ENCODE assay signal across 21 cellular contexts in the genomic region with DNA sequence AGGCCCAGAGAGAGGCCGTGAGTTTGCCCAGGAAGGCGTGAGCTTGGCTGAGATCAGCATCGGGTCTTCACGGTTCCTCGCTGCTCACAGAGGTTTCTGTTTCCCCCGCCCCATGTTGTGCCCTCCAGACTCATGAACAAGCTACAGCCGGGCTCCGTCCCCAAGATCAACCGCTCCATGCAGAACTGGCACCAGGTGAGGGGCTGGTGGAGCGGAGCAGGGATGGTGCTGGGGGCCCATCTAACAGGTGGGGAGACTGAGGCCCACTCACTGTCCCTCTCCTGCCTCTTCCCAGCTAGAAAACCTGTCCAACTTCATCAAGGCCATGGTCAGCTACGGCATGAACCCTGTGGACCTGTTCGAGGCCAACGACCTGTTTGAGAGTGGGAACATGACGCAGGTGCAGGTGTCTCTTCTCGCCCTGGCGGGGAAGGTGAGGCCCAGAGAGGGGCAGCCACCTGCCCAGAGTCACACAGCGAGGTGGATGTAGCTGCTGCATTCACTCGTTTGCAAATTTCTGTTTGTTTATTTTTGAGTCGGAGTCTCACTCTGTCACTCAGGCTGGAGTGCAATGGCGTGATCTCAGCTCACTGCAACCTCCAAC. TPM values are rescaled to one million over a fixed set of nuclear protein-coding genes. Genes with fewer than 3 reads are reported as not detected.
A peak's percentile ranks its signal among the peaks of the same experiment; 100 is the strongest.
DNase-seq lines count a peak whose midpoint lies in the region.
"Had no signal": no experiment of that assay in that cellular context is flagged by ENCODE, and none has a peak within 500 bp of the region (broad histone marks: within the 10 kb centered on the region; RNA-seq: fewer than 3 reads in every experiment).

No MANE protein-coding gene starts in this region.

- no peak overlapping the region for H2BK12ac ChIP-seq in neuronal stem cell (ENCODE audit: low read length)

- H4K91ac ChIP-seq in neuronal stem cell (ENCODE audit: low read depth, low read length, poor library complexity): no peak overlapping the region

- no peak overlapping the region for H2AK5ac ChIP-seq in neuronal stem cell (ENCODE audit: low read depth, low read length)

- H3K4ac ChIP-seq in neuronal stem cell (ENCODE audit: low read length): no peak overlapping the region

- H2BK15ac ChIP-seq in neuronal stem cell (ENCODE audit: low read length): no peak overlapping the region

- H3K4me2 ChIP-seq in neuronal stem cell (ENCODE audit: insufficient read depth, low read length, poor library complexity, severe bottlenecking): no peak overlapping the region

- H2BK120ac ChIP-seq in neuronal stem cell (ENCODE audit: low read depth, low read length): no peak overlapping the region

- POLR2A ChIA-PET in activated CD4-positive, alpha-beta T cell treated with anti-CD3 and anti-CD28 coated beads, Interleukin-2, amount 10 ng/mL, durations not matched to agents 7 days and 5 days (lab: Charles Lee): interaction anchor here (0.6 kb wide), 2 partner anchors 16 to 42 kb away, joined by 8 to 10 read pairs; no protein-coding TSS in a partner anchor

- H3K27me3 ChIP-seq in neuronal stem cell (ENCODE audit: control insufficient read depth in 3 of 3, insufficient read depth in 3 of 3, low read depth in 1 of 3, low read length in 3 of 3): peaks cover 0 to 2% (median 0%) of the 10 kb centered on the region in 3 experiments
- H3K27me3 ChIP-seq: adrenal gland, vagina had no signal

- H3K36me3 Mint-ChIP-seq in activated CD4-positive, alpha-beta T cell treated with anti-CD3 and anti-CD28 coated beads, Interleukin-2, amount 10 ng/mL, durations not matched to agents 7 days and 5 days (ENCODE audit: low read depth): peaks cover 54% of the 10 kb centered on the region

- no peak overlapping the region for H3K14ac ChIP-seq in neuronal stem cell (ENCODE audit: low read length)

- no peaks in the 10 kb centered on the region for H3K9me3 ChIP-seq in neuronal stem cell (replicated peaks in 1 of 2; ENCODE audit: control insufficient read depth in 2 of 2, insufficient read depth in 1 of 2, low read depth in 1 of 2, low read length in 2 of 2)
- H3K9me3 ChIP-seq: adrenal gland, vagina had no signal

- H3K9ac ChIP-seq in neuronal stem cell (ENCODE audit: low read depth, low read length, poor library complexity): no peak overlapping the region

- H3K4me1 ChIP-seq in neuronal stem cell (ENCODE audit: control insufficient read depth in 2 of 2, insufficient read depth in 1 of 2, low read depth in 1 of 2, low read length in 2 of 2): peaks cover 5% of the 10 kb centered on the region in 2 donors

- peaks cover 52% of the 10 kb centered on the region for H3K4me1 Mint-ChIP-seq in activated CD4-positive, alpha-beta T cell treated with anti-CD3 and anti-CD28 coated beads, Interleukin-2, amount 10 ng/mL, durations not matched to agents 7 days and 5 days

- peak overlapping the region; percentile 13 for H2BK5ac ChIP-seq in neuronal stem cell (ENCODE audit: low read length)

- H3K27ac ChIP-seq in neuronal stem cell (replicated peaks; ENCODE audit: low read length): no peak overlapping the region
- H3K27ac ChIP-seq: adrenal gland, vagina had no signal

- H3K27me3 Mint-ChIP-seq in activated CD4-positive, alpha-beta T cell treated with anti-CD3 and anti-CD28 coated beads, Interleukin-2, amount 10 ng/mL, durations not matched to agents 7 days and 5 days: no peaks in the 10 kb centered on the region
- H3K27me3 Mint-ChIP-seq: dendritic cell treated with granulocyte-macrophage colony-stimulating factor and Interleukin-4, amounts not matched to agents 40 ng/mL and 50 ng/mL, for 4 days had no signal

- no peak overlapping the region for H3K23ac ChIP-seq in neuronal stem cell (ENCODE audit: low read depth, low read length, poor library complexity)

- CTCF ChIA-PET in activated CD4-positive, alpha-beta T cell treated with anti-CD3 and anti-CD28 coated beads, Interleukin-2, amount 10 ng/mL, durations not matched to agents 7 days and 5 days (lab: Charles Lee): interaction anchor here (1.2 kb wide), 1 partner anchor 45 kb away, joined by 3 read pairs; no protein-coding TSS in a partner anchor

- no peak overlapping the region for H3K4me3 ChIP-seq in neuronal stem cell (ENCODE audit: low read length in 2 of 2)
- H3K4me3 ChIP-seq: adrenal gland, vagina had no signal

- peaks cover 13% of the 10 kb centered on the region for H3K79me1 ChIP-seq in neuronal stem cell (ENCODE audit: low read depth, low read length)

- WGBS in neuronal stem cell (ENCODE audit: extremely low coverage in 2 of 2, insufficient read length in 2 of 2, insufficient replicate concordance in 1 of 2), 2 donors: no CpG with 5 or more reads among the region's 20 CpGs

- DNase-seq in activated CD4-positive, alpha-beta T cell treated with anti-CD3 and anti-CD28 coated beads, Interleukin-2, amount 10 ng/mL, durations not matched to agents 7 days and 5 days: no peak
- DNase-seq in activated CD4-positive, alpha-beta T cell treated with anti-CD3 and anti-CD28 coated beads for 1 hour: no peak
- DNase-seq in neuronal stem cell (ENCODE audit: low spot score) (no peak), NCI-H524 treated with DMSO at 0.1 percent for 48 hours (lab: John Stamatoyannopoulos, UW) (no peak)
- DNase-seq: activated CD4-positive, alpha-beta T cell treated with anti-CD3 and anti-CD28 coated beads for 48 hours; activated effector memory CD4-positive, alpha-beta T cell treated with anti-CD3 and anti-CD28 coated beads, Interleukin-2, amount 50 U/mL, for 16 hours; adrenal gland; foreskin fibroblast; HFFc6; NCI-H2107; NCI-H510A; nucleus accumbens; substantia nigra had no signal

- H3K4me3 Mint-ChIP-seq in activated CD4-positive, alpha-beta T cell treated with anti-CD3 and anti-CD28 coated beads, Interleukin-2, amount 10 ng/mL, durations not matched to agents 7 days and 5 days: no peak overlapping the region
- H3K4me3 Mint-ChIP-seq: dendritic cell treated with granulocyte-macrophage colony-stimulating factor and Interleukin-4, amounts not matched to agents 40 ng/mL and 50 ng/mL, for 4 days; HFFc6 had no signal

- peaks cover 28 to 51% of the 10 kb centered on the region in 2 donors for H3K36me3 ChIP-seq in neuronal stem cell (replicated peaks in 1 of 2; ENCODE audit: control insufficient read depth in 2 of 2, insufficient read depth in 2 of 2, low read length in 2 of 2)

- peak overlapping the region; percentile 25 for H3K27ac Mint-ChIP-seq in activated CD4-positive, alpha-beta T cell treated with anti-CD3 and anti-CD28 coated beads, Interleukin-2, amount 10 ng/mL, durations not matched to agents 7 days and 5 days
- H3K27ac Mint-ChIP-seq: dendritic cell treated with granulocyte-macrophage colony-stimulating factor and Interleukin-4, amounts not matched to agents 40 ng/mL and 50 ng/mL, for 4 days; HFFc6 had no signal

- H2AFZ ChIP-seq in neuronal stem cell (ENCODE audit: low read length): no peak overlapping the region

- H4K8ac ChIP-seq in neuronal stem cell (ENCODE audit: low read depth, low read length): no peak overlapping the region

- no peaks in the 10 kb centered on the region for H3K9me3 Mint-ChIP-seq in activated CD4-positive, alpha-beta T cell treated with anti-CD3 and anti-CD28 coated beads, Interleukin-2, amount 10 ng/mL, durations not matched to agents 7 days and 5 days
- H3K9me3 Mint-ChIP-seq: dendritic cell treated with granulocyte-macrophage colony-stimulating factor and Interleukin-4, amounts not matched to agents 40 ng/mL and 50 ng/mL, for 4 days; HFFc6 had no signal

- H3K18ac ChIP-seq in neuronal stem cell (ENCODE audit: low read length): no peak overlapping the region

RNA-seq across cellular contexts. Expression of gene CNN2, which starts 6.0 kb away (rescaled TPM):
- 100 to 1,000 TPM; 558 to 580 TPM for total RNA-seq in activated CD4-positive, alpha-beta T cell treated with anti-CD3 and anti-CD28 coated beads, Interleukin-2, amount 10 ng/mL, durations not matched to agents 7 days and 5 days
- polyA plus RNA-seq in neuronal stem cell (2013, experiment 1 of 2): 235 TPM
- polyA plus RNA-seq in neuronal stem cell (2013, experiment 2 of 2): 243 TPM

RNA-seq across cellular contexts. Expression of gene ABCA7, which starts 7.5 kb away (rescaled TPM):
- total RNA-seq in activated CD4-positive, alpha-beta T cell treated with anti-CD3 and anti-CD28 coated beads, Interleukin-2, amount 10 ng/mL, durations not matched to agents 7 days and 5 days: 10 to 100 TPM; 75.9 to 87.5 TPM
- 9.4 TPM for polyA plus RNA-seq in neuronal stem cell (2013, experiment 1 of 2)
- 8.0 TPM for polyA plus RNA-seq in neuronal stem cell (2013, experiment 2 of 2)

RNA-seq across cellular contexts. Expression of gene RNU6-2, which starts 11.0 kb away (rescaled TPM):
- not detected for total RNA-seq in activated CD4-positive, alpha-beta T cell treated with anti-CD3 and anti-CD28 coated beads, Interleukin-2, amount 10 ng/mL, durations not matched to agents 7 days and 5 days
- polyA plus RNA-seq in neuronal stem cell (2013, experiment 1 of 2): not detected
- not detected for polyA plus RNA-seq in neuronal stem cell (2013, experiment 2 of 2)
- total RNA-seq: A172, adrenal gland, bronchial epithelial cell, HFFc6, liver, mucosa of gallbladder, RPMI7951, vagina had no signal
- polyA plus RNA-seq: adrenal gland, BJ, liver had no signal

RNA-seq across cellular contexts. Expression of gene TMEM259, which starts 11.4 kb away (rescaled TPM):
- total RNA-seq in activated CD4-positive, alpha-beta T cell treated with anti-CD3 and anti-CD28 coated beads, Interleukin-2, amount 10 ng/mL, durations not matched to agents 7 days and 5 days: 100 to 1,000 TPM; 183 to 195 TPM
- polyA plus RNA-seq in neuronal stem cell (2013, experiment 1 of 2): 113 TPM
- 111 TPM for polyA plus RNA-seq in neuronal stem cell (2013, experiment 2 of 2)

RNA-seq across cellular contexts. Expression of gene GRIN3B, which starts 32.1 kb away (rescaled TPM):
- not detected for total RNA-seq in activated CD4-positive, alpha-beta T cell treated with anti-CD3 and anti-CD28 coated beads, Interleukin-2, amount 10 ng/mL, durations not matched to agents 7 days and 5 days
- 4.2 TPM for polyA plus RNA-seq in neuronal stem cell (2013, experiment 1 of 2)
- polyA plus RNA-seq in neuronal stem cell (2013, experiment 2 of 2): 3.9 TPM
- total RNA-seq: A172, vagina had no signal
- polyA plus RNA-seq: liver had no signal
